In the genomic region with DNA sequence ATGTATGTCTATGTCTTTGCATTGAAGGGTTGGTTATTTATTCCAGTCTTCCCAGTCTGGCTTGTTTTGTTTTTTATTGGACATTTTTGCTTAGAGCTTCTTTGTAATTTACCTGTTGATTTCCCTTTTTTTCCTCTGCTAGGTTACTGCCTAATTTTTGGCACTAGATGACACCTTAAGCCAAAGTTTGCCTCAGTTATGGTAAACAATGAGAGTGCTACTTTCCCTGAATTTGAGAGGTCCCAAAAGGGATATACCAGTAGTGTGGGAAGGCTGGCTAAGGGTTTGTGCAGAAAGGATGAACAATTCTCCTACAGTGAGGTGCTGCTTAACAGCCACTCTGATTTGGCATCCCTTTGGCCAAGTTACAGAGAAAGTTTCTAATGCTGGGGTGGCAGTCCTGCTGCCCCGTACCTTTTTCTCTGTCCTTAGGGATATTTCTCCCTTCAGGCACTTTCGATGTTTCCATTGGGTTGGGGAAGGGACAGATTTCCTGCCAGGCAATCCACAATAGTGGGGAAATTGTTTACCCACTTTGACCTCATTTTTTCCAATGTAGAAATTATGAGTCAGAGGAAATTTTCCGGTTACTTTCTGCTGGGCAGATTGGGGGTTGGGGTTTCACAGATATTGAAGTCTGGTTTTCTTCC, we compare ENCODE assay signal across 3 cellular contexts.
TF ChIP-seq lines count a peak whose summit lies in the region.

No MANE protein-coding gene starts in this region.

TF ChIP-seq in A549, 52 proteins besides CTCF, POLR2A, EP300 and RAD21 (continues in another document):
- TF ChIP-seq FOXS1 (CRISPR knock-in tag; IDR thresholded peaks at IDR 0.05) (no peak), RFX5 (IDR thresholded peaks at IDR 0.05) (no peak), CHD4 (IDR thresholded peaks at IDR 0.05; ENCODE audit: borderline replicate concordance) (no peak; the same call in 1 of the 2 replicates), NPAS2 (CRISPR knock-in tag; IDR thresholded peaks at IDR 0.05; ENCODE audit: borderline replicate concordance) (no peak), RCOR1 (IDR thresholded peaks at IDR 0.05; ENCODE audit: low read depth, low read length) (no peak), JUN (IDR thresholded peaks at IDR 0.05) (peak; percentile 83 to 94), CBX8 (IDR thresholded peaks at IDR 0.05) (no peak), POLR2AphosphoS2 (conservative IDR thresholded peaks at IDR 0.05; ENCODE audit: low read length) (no peak), CBX2 (IDR thresholded peaks at IDR 0.05; ENCODE audit: borderline replicate concordance, low read depth) (no peak), HDAC2 (IDR thresholded peaks at IDR 0.05) (no peak), ZC3H11A (IDR thresholded peaks at IDR 0.05) (no peak), HOXB5 (CRISPR knock-in tag; IDR thresholded peaks at IDR 0.05) (no peak), SREBF2 (IDR thresholded peaks at IDR 0.05) (no peak)
- TF ChIP-seq, protein P1, sequence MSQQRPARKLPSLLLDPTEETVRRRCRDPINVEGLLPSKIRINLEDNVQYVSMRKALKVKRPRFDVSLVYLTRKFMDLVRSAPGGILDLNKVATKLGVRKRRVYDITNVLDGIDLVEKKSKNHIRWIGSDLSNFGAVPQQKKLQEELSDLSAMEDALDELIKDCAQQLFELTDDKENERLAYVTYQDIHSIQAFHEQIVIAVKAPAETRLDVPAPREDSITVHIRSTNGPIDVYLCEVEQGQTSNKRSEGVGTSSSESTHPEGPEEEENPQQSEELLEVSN (IDR thresholded peaks at IDR 0.05; ENCODE audit: borderline replicate concordance, low read depth): no peak
- TF ChIP-seq, protein P2, sequence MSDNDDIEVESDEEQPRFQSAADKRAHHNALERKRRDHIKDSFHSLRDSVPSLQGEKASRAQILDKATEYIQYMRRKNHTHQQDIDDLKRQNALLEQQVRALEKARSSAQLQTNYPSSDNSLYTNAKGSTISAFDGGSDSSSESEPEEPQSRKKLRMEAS (IDR thresholded peaks at IDR 0.05): peak; percentile 68; the same call in 1 of the 2 replicates
- TF ChIP-seq, protein P3, sequence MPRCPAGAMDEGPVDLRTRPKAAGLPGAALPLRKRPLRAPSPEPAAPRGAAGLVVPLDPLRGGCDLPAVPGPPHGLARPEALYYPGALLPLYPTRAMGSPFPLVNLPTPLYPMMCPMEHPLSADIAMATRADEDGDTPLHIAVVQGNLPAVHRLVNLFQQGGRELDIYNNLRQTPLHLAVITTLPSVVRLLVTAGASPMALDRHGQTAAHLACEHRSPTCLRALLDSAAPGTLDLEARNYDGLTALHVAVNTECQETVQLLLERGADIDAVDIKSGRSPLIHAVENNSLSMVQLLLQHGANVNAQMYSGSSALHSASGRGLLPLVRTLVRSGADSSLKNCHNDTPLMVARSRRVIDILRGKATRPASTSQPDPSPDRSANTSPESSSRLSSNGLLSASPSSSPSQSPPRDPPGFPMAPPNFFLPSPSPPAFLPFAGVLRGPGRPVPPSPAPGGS (IDR thresholded peaks at IDR 0.05): peak; percentile 88; the same call in 2 of the 3 replicates
- TF ChIP-seq, protein P4, sequence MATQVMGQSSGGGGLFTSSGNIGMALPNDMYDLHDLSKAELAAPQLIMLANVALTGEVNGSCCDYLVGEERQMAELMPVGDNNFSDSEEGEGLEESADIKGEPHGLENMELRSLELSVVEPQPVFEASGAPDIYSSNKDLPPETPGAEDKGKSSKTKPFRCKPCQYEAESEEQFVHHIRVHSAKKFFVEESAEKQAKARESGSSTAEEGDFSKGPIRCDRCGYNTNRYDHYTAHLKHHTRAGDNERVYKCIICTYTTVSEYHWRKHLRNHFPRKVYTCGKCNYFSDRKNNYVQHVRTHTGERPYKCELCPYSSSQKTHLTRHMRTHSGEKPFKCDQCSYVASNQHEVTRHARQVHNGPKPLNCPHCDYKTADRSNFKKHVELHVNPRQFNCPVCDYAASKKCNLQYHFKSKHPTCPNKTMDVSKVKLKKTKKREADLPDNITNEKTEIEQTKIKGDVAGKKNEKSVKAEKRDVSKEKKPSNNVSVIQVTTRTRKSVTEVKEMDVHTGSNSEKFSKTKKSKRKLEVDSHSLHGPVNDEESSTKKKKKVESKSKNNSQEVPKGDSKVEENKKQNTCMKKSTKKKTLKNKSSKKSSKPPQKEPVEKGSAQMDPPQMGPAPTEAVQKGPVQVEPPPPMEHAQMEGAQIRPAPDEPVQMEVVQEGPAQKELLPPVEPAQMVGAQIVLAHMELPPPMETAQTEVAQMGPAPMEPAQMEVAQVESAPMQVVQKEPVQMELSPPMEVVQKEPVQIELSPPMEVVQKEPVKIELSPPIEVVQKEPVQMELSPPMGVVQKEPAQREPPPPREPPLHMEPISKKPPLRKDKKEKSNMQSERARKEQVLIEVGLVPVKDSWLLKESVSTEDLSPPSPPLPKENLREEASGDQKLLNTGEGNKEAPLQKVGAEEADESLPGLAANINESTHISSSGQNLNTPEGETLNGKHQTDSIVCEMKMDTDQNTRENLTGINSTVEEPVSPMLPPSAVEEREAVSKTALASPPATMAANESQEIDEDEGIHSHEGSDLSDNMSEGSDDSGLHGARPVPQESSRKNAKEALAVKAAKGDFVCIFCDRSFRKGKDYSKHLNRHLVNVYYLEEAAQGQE (IDR thresholded peaks at IDR 0.05): no peak

TF ChIP-seq in IMR-90, 13 proteins besides CTCF, POLR2A, EP300 and RAD21:
- TF ChIP-seq, protein P5, sequence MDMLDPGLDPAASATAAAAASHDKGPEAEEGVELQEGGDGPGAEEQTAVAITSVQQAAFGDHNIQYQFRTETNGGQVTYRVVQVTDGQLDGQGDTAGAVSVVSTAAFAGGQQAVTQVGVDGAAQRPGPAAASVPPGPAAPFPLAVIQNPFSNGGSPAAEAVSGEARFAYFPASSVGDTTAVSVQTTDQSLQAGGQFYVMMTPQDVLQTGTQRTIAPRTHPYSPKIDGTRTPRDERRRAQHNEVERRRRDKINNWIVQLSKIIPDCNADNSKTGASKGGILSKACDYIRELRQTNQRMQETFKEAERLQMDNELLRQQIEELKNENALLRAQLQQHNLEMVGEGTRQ (IDR thresholded peaks at IDR 0.05; ENCODE audit: low read depth, low read length): no peak
- TF ChIP-seq FOS (IDR thresholded peaks at IDR 0.05; ENCODE audit: low read depth, low read length): peak; percentile 61; the same call in 1 of the 2 replicates
- TF ChIP-seq SMC3 (IDR thresholded peaks at IDR 0.05; ENCODE audit: low read depth, low read length): no peak
- peak; percentile 30; the same call in 1 of the 2 replicates for TF ChIP-seq CEBPB (IDR thresholded peaks at IDR 0.05; ENCODE audit: low read depth, low read length)

TF ChIP-seq in HepG2, 621 proteins besides CTCF, POLR2A, EP300 and RAD21 (continues in another document):
- TF ChIP-seq, protein P5 (IDR thresholded peaks at IDR 0.05; ENCODE audit: low read depth, low read length): no peak
- TF ChIP-seq, protein P5 (CRISPR knock-in tag; IDR thresholded peaks at IDR 0.05; ENCODE audit: borderline replicate concordance): no peak
- TF ChIP-seq MEIS2 (CRISPR knock-in tag; IDR thresholded peaks at IDR 0.05): no peak
- no peak for TF ChIP-seq ZMAT3 (CRISPR knock-in tag; conservative IDR thresholded peaks at IDR 0.05)
- TF ChIP-seq TEAD2 (CRISPR knock-in tag; IDR thresholded peaks at IDR 0.05): no peak
- TF ChIP-seq ZNF24 (IDR thresholded peaks at IDR 0.05): no peak
- no peak for TF ChIP-seq ZNF816 (CRISPR knock-in tag; IDR thresholded peaks at IDR 0.05; ENCODE audit: borderline replicate concordance)
- no peak for TF ChIP-seq WIZ (CRISPR knock-in tag; IDR thresholded peaks at IDR 0.05)
- TF ChIP-seq ZNF713 (CRISPR knock-in tag; IDR thresholded peaks at IDR 0.05): no peak
- TF ChIP-seq, protein P6, sequence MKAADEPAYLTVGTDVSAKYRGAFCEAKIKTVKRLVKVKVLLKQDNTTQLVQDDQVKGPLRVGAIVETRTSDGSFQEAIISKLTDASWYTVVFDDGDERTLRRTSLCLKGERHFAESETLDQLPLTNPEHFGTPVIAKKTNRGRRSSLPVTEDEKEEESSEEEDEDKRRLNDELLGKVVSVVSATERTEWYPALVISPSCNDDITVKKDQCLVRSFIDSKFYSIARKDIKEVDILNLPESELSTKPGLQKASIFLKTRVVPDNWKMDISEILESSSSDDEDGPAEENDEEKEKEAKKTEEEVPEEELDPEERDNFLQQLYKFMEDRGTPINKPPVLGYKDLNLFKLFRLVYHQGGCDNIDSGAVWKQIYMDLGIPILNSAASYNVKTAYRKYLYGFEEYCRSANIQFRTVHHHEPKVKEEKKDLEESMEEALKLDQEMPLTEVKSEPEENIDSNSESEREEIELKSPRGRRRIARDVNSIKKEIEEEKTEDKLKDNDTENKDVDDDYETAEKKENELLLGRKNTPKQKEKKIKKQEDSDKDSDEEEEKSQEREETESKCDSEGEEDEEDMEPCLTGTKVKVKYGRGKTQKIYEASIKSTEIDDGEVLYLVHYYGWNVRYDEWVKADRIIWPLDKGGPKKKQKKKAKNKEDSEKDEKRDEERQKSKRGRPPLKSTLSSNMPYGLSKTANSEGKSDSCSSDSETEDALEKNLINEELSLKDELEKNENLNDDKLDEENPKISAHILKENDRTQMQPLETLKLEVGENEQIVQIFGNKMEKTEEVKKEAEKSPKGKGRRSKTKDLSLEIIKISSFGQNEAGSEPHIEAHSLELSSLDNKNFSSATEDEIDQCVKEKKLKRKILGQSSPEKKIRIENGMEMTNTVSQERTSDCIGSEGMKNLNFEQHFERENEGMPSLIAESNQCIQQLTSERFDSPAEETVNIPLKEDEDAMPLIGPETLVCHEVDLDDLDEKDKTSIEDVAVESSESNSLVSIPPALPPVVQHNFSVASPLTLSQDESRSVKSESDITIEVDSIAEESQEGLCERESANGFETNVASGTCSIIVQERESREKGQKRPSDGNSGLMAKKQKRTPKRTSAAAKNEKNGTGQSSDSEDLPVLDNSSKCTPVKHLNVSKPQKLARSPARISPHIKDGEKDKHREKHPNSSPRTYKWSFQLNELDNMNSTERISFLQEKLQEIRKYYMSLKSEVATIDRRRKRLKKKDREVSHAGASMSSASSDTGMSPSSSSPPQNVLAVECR (CRISPR knock-in tag; IDR thresholded peaks at IDR 0.05; ENCODE audit: borderline replicate concordance): no peak
- peak; percentile 96 for TF ChIP-seq PPARG (CRISPR knock-in tag; conservative IDR thresholded peaks at IDR 0.05)
- TF ChIP-seq ETV6 (CRISPR knock-in tag; conservative IDR thresholded peaks at IDR 0.05): no peak
- TF ChIP-seq, protein P7, sequence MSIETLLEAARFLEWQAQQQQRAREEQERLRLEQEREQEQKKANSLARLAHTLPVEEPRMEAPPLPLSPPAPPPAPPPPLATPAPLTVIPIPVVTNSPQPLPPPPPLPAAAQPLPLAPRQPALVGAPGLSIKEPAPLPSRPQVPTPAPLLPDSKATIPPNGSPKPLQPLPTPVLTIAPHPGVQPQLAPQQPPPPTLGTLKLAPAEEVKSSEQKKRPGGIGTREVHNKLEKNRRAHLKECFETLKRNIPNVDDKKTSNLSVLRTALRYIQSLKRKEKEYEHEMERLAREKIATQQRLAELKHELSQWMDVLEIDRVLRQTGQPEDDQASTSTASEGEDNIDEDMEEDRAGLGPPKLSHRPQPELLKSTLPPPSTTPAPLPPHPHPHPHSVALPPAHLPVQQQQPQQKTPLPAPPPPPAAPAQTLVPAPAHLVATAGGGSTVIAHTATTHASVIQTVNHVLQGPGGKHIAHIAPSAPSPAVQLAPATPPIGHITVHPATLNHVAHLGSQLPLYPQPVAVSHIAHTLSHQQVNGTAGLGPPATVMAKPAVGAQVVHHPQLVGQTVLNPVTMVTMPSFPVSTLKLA (IDR thresholded peaks at IDR 0.05): no peak
- TF ChIP-seq ZFP1 (CRISPR knock-in tag; IDR thresholded peaks at IDR 0.05): no peak
- no peak for TF ChIP-seq SATB2 (CRISPR knock-in tag; IDR thresholded peaks at IDR 0.05)
- TF ChIP-seq KMT2B (CRISPR knock-in tag; IDR thresholded peaks at IDR 0.05): no peak
- TF ChIP-seq ARNT (IDR thresholded peaks at IDR 0.05): no peak
- no peak for TF ChIP-seq CBX1 (IDR thresholded peaks at IDR 0.05; ENCODE audit: low read depth)
- no peak for TF ChIP-seq ZNF839 (CRISPR knock-in tag; IDR thresholded peaks at IDR 0.05; ENCODE audit: borderline replicate concordance)
- TF ChIP-seq, protein P8, sequence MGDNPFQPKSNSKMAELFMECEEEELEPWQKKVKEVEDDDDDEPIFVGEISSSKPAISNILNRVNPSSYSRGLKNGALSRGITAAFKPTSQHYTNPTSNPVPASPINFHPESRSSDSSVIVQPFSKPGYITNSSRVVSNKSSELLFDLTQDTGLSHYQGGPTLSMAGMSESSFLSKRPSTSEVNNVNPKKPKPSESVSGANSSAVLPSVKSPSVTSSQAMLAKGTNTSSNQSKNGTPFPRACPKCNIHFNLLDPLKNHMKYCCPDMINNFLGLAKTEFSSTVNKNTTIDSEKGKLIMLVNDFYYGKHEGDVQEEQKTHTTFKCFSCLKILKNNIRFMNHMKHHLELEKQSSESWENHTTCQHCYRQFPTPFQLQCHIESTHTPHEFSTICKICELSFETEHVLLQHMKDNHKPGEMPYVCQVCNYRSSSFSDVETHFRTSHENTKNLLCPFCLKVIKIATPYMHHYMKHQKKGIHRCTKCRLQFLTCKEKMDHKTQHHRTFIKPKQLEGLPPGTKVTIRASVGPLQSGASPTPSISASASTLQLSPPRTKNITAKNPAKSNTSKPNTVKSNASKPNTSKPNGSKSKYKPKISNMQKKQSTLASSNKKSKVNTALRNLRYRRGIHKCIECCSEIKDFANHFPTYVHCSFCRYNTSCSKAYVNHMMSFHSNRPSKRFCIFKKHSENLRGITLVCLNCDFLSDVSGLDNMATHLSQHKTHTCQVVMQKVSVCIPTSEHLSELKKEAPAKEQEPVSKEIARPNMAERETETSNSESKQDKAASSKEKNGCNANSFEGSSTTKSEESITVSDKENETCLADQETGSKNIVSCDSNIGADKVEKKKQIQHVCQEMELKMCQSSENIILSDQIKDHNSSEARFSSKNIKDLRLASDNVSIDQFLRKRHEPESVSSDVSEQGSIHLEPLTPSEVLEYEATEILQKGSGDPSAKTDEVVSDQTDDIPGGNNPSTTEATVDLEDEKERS (CRISPR knock-in tag; IDR thresholded peaks at IDR 0.05): no peak
- TF ChIP-seq ZNF547 (CRISPR knock-in tag; IDR thresholded peaks at IDR 0.05): no peak
